10 cellular contexts compared by ENCODE assay signal in genomic region chr19:17872251-17873001, GRCh38. TPM values are rescaled to one million over a fixed set of nuclear protein-coding genes. Genes with fewer than 3 reads are reported as not detected.
DNase-seq lines count a peak whose midpoint lies in the region; ATAC-seq lines count a peak whose summit lies in the region.
"Had no signal": no experiment of that assay in that cellular context is flagged by ENCODE, and none has a peak within 500 bp of the region (broad histone marks: within the 10 kb centered on the region; RNA-seq: fewer than 3 reads in every experiment).

No MANE protein-coding gene starts in this region.

- no peaks in the 10 kb centered on the region for H3K36me3 Mint-ChIP-seq in stimulated activated naive CD8-positive, alpha-beta T cell treated with anti-CD3 and anti-CD28 coated beads, Interleukin-15, Interleukin-2, amounts not matched to agents 100 ng/mL and 50 ng/mL, for 24 hours (ENCODE audit: low read depth)

- intact Hi-C loops in left colon (cut with DNase I, micrococcal nuclease), result no loop called here

- ATAC-seq in left colon, result peak; percentile 34
- no peak for ATAC-seq in GM21515 (IDR thresholded peaks at IDR 0.05; ENCODE audit: unreplicated experiment)
- ATAC-seq in HG03039 (IDR thresholded peaks at IDR 0.05; ENCODE audit: unreplicated experiment), result no peak

- DNase-seq in DMS 273 (lab: John Stamatoyannopoulos, UW; ENCODE audit: unreplicated experiment) (peak; percentile 64), DMS 273 treated with DMSO at 0.1 percent for 48 hours (lab: John Stamatoyannopoulos, UW) (no peak), left colon (peak in 1 of 2 donors; percentile 41), NCI-H1417 (lab: John Stamatoyannopoulos, UW) (no peak)
- DNase-seq in activated T-cell treated with anti-CD3 and anti-CD28 coated beads, Interleukin-2, amount 50 U/mL, for 48 hours, result peak; percentile 71 to 78

- peak overlapping the region; percentile 40 for H3K27ac Mint-ChIP-seq in stimulated activated naive CD8-positive, alpha-beta T cell treated with anti-CD3 and anti-CD28 coated beads, Interleukin-15, Interleukin-2, amounts not matched to agents 100 ng/mL and 50 ng/mL, for 24 hours

- H3K4me1 Mint-ChIP-seq in stimulated activated naive CD8-positive, alpha-beta T cell treated with anti-CD3 and anti-CD28 coated beads, Interleukin-15, Interleukin-2, amounts not matched to agents 100 ng/mL and 50 ng/mL, for 24 hours (ENCODE audit: low read depth), result peaks cover 8% of the 10 kb centered on the region

- peak overlapping the region; percentile 82 for H3K4me3 Mint-ChIP-seq in stimulated activated naive CD8-positive, alpha-beta T cell treated with anti-CD3 and anti-CD28 coated beads, Interleukin-15, Interleukin-2, amounts not matched to agents 100 ng/mL and 50 ng/mL, for 24 hours

- H3K9me3 Mint-ChIP-seq in stimulated activated naive CD8-positive, alpha-beta T cell treated with anti-CD3 and anti-CD28 coated beads, Interleukin-15, Interleukin-2, amounts not matched to agents 100 ng/mL and 50 ng/mL, for 24 hours, result no peaks in the 10 kb centered on the region

- H3K27me3 Mint-ChIP-seq in stimulated activated naive CD8-positive, alpha-beta T cell treated with anti-CD3 and anti-CD28 coated beads, Interleukin-15, Interleukin-2, amounts not matched to agents 100 ng/mL and 50 ng/mL, for 24 hours, result peaks cover 3% of the 10 kb centered on the region

RNA-seq across cellular contexts. Expression of gene SLC5A5, which starts 0.7 kb away (rescaled TPM):
- not detected for total RNA-seq in left colon
- total RNA-seq: M059J, osteocyte had no signal

RNA-seq across cellular contexts. Expression of gene RPL18A, which starts 12.7 kb away (rescaled TPM):
- 1,000 to 10,000 TPM; 1,406 to 1,485 TPM for total RNA-seq in left colon

RNA-seq across cellular contexts. Expression of gene JAK3, which starts 24.6 kb away (rescaled TPM):
- 1 to 10 TPM; 2.7 to 3.7 TPM for total RNA-seq in left colon

RNA-seq across cellular contexts. Expression of gene INSL3, which starts 51.1 kb away (rescaled TPM):
- not detected for total RNA-seq in left colon
- total RNA-seq: M059J, osteocyte had no signal

Comparison
In these comparisons a context has a peak if more than half of its experiments do, and no peak if none do; other contexts are left out.
1. DNase-seq: peak in DMS 273 (single experiment) and activated T-cell treated with anti-CD3 and anti-CD28 coated beads, Interleukin-2, amount 50 U/mL, for 48 hours (2 of 2); none in DMS 273 treated with DMSO at 0.1 percent for 48 hours (single experiment) and NCI-H1417 (0 of 3).